In genomic region chr2:30231726-30232026, GRCh38 we compare ENCODE assay signal across 8 cellular contexts. TPM values are rescaled to one million over a fixed set of nuclear protein-coding genes. Genes with fewer than 3 reads are reported as not detected.
DNase-seq lines count a peak whose midpoint lies in the region; ATAC-seq lines count a peak whose summit lies in the region.

No MANE protein-coding gene starts in this region.

- peak; percentile 17 for ATAC-seq in GM18907 (IDR thresholded peaks at IDR 0.05; ENCODE audit: unreplicated experiment)
- peak; percentile 2 for ATAC-seq in HG03565 (IDR thresholded peaks at IDR 0.05; ENCODE audit: unreplicated experiment)
- ATAC-seq in activated naive CD4-positive, alpha-beta T cell treated with anti-CD3 and anti-CD28 coated beads, Interleukin-2, amount 50 U/mL, for 72 hours: no peak
- peak; percentile 1 for ATAC-seq in stimulated activated naive CD8-positive, alpha-beta T cell treated with anti-CD3 and anti-CD28 coated beads, Interleukin-15, Interleukin-2, amounts not matched to agents 100 U/mL and 50 U/mL, for 24 hours

- H3K4me3 ChIP-seq in iPS-20b (ENCODE audit: low read length): peak overlapping the region; percentile 71

- H3K27ac Mint-ChIP-seq in activated naive CD4-positive, alpha-beta T cell treated with anti-CD3 and anti-CD28 coated beads, Interleukin-2, amount 50 U/mL, for 72 hours: peak overlapping the region; percentile 74 to 98

- DNase-seq in activated naive CD4-positive, alpha-beta T cell treated with anti-CD3 and anti-CD28 coated beads, Interleukin-2, amount 50 U/mL, for 72 hours (ENCODE audit: low spot score in 2 of 2): no peak
- DNase-seq in stimulated activated naive CD8-positive, alpha-beta T cell treated with anti-CD3 and anti-CD28 coated beads, Interleukin-15, Interleukin-2, amounts not matched to agents 100 U/mL and 50 U/mL, for 24 hours: no peak
- DNase-seq in effector CD4-positive, alpha-beta T cell: no peak
- no peak for DNase-seq in DMS153 (lab: John Stamatoyannopoulos, UW)
- DNase-seq in foreskin melanocyte: no peak

- no peaks in the 10 kb centered on the region for H3K9me3 ChIP-seq in iPS-20b (ENCODE audit: insufficient read depth, low read depth, low read length)

- peaks cover 56% of the 10 kb centered on the region for H3K27me3 ChIP-seq in iPS-20b (ENCODE audit: insufficient read depth, low read length)

- H3K4me1 ChIP-seq in iPS-20b (ENCODE audit: insufficient read depth, low read length): peaks cover 9% of the 10 kb centered on the region

- peak overlapping the region; percentile 83; the same call in 1 of the 2 replicates for H3K9ac ChIP-seq in iPS-20b (ENCODE audit: low read depth, low read length)

- H3K27ac ChIP-seq in iPS-20b (ENCODE audit: low read length): no peak overlapping the region

- peaks cover 0 to 5% of the 10 kb centered on the region in 2 donors for H3K9me3 Mint-ChIP-seq in activated naive CD4-positive, alpha-beta T cell treated with anti-CD3 and anti-CD28 coated beads, Interleukin-2, amount 50 U/mL, for 72 hours

- peaks cover 19 to 26% of the 10 kb centered on the region in 2 donors for H3K36me3 Mint-ChIP-seq in activated naive CD4-positive, alpha-beta T cell treated with anti-CD3 and anti-CD28 coated beads, Interleukin-2, amount 50 U/mL, for 72 hours

- peaks cover 16% of the 10 kb centered on the region for H3K36me3 ChIP-seq in iPS-20b (ENCODE audit: insufficient read depth, low read depth, low read length)

RNA-seq across cellular contexts. Expression of gene LBH, which starts 0.3 kb away (rescaled TPM):
- 10 to 100 TPM; 67.0 to 88.2 TPM for total RNA-seq in activated naive CD4-positive, alpha-beta T cell treated with anti-CD3 and anti-CD28 coated beads, Interleukin-2, amount 50 U/mL, for 72 hours

Comparison
In these comparisons a context has a peak if more than half of its experiments do, and no peak if none do; other contexts are left out.
1. ATAC-seq: peak in GM18907 (single experiment), HG03565 (single experiment) and stimulated activated naive CD8-positive, alpha-beta T cell treated with anti-CD3 and anti-CD28 coated beads, Interleukin-15, Interleukin-2, amounts not matched to agents 100 U/mL and 50 U/mL, for 24 hours (single experiment); none in activated naive CD4-positive, alpha-beta T cell treated with anti-CD3 and anti-CD28 coated beads, Interleukin-2, amount 50 U/mL, for 72 hours (0 of 2).